In the genomic region with DNA sequence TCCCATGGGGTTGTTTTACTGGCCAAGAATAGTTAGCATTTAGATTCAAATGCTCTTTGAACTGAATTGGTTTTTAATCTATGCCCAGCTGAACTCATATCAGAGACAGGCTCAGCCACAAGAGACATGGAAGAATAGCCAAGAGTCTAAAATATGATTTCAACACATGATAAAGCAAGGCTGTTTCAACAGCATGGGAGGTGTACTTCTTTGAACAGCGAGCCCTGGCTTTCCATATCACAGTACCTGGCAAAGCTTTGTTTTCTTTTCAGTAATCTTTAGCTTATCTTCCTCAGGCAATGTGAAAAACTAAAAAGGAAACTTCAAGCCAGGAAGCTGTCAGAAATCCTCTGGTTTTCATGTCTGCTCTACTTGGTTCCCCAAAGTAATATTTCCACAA, we compare ENCODE assay signal across 25 cellular contexts.
"Had no signal": no experiment of that assay in that cellular context is flagged by ENCODE, and none has a peak within 500 bp of the region (broad histone marks: within the 10 kb centered on the region; RNA-seq: fewer than 3 reads in every experiment).

No MANE protein-coding gene starts in this region.

- H3K4me1 Mint-ChIP-seq: naive thymus-derived CD8-positive, alpha-beta T cell; stimulated activated effector memory CD8-positive, alpha-beta T cell treated with anti-CD3 and anti-CD28 coated beads, Interleukin-12 subunit alpha, Interleukin-12 subunit beta, amount 100 ng/mL, for 72 hours had no signal

- H3K27me3 ChIP-seq: gastrocnemius medialis, heart left ventricle, left lung, ovary, sigmoid colon, testis, tibial artery had no signal

- H3K4me1 ChIP-seq: gastrocnemius medialis, heart left ventricle, left lung, psoas muscle, sigmoid colon, testis, tibial artery had no signal

- H3K4me3 Mint-ChIP-seq: effector memory CD8-positive, alpha-beta T cell; naive thymus-derived CD8-positive, alpha-beta T cell; nephron progenitor cell; stimulated activated effector memory CD8-positive, alpha-beta T cell treated with anti-CD3 and anti-CD28 coated beads, Interleukin-12 subunit alpha, Interleukin-12 subunit beta, amount 100 ng/mL, for 72 hours; type B pancreatic cell had no signal

- ATAC-seq: effector memory CD8-positive, alpha-beta T cell; gastrocnemius medialis; heart left ventricle; left lung; naive thymus-derived CD8-positive, alpha-beta T cell; psoas muscle; stimulated activated effector memory CD8-positive, alpha-beta T cell treated with anti-CD3 and anti-CD28 coated beads, Interleukin-12 subunit alpha, Interleukin-12 subunit beta, amount 100 ng/mL, for 72 hours had no signal

- H3K36me3 ChIP-seq: gastrocnemius medialis, heart left ventricle, left lung, ovary, sigmoid colon, tibial artery had no signal

- H3K36me3 Mint-ChIP-seq: naive thymus-derived CD8-positive, alpha-beta T cell; stimulated activated effector memory CD8-positive, alpha-beta T cell treated with anti-CD3 and anti-CD28 coated beads, Interleukin-12 subunit alpha, Interleukin-12 subunit beta, amount 100 ng/mL, for 72 hours; type B pancreatic cell had no signal

- H3K27me3 Mint-ChIP-seq: effector memory CD8-positive, alpha-beta T cell had no signal

- DNase-seq: cortex of kidney; effector memory CD8-positive, alpha-beta T cell; foreskin fibroblast; gastrocnemius medialis; heart left ventricle; hippocampal formation; left cardiac atrium; left lung; mesenchymal stem cell; naive thymus-derived CD8-positive, alpha-beta T cell; nephron progenitor cell; nucleus accumbens; ovary; posterior cingulate gyrus; psoas muscle; right cardiac atrium; sigmoid colon; stimulated activated CD4-positive, alpha-beta T cell treated with anti-CD3 and anti-CD28 coated beads, Interleukin-2, amount 100 ng/mL, for 24 hours; stimulated activated CD4-positive, alpha-beta T cell treated with anti-CD3 and anti-CD28 coated beads, Interleukin-4, amount 100 ng/mL, for 24 hours; stimulated activated naive CD4-positive, alpha-beta T cell treated with Interleukin-2 at 50 U/mL for 16 hours; substantia nigra; testis; tibial artery had no signal

- H3K9me3 ChIP-seq: gastrocnemius medialis, heart left ventricle, left lung, ovary, psoas muscle, sigmoid colon, testis, tibial artery had no signal

- H3K27ac Mint-ChIP-seq: effector memory CD8-positive, alpha-beta T cell; naive thymus-derived CD8-positive, alpha-beta T cell; nephron progenitor cell; stimulated activated effector memory CD8-positive, alpha-beta T cell treated with anti-CD3 and anti-CD28 coated beads, Interleukin-12 subunit alpha, Interleukin-12 subunit beta, amount 100 ng/mL, for 72 hours; type B pancreatic cell had no signal

- H3K4me3 ChIP-seq: gastrocnemius medialis, heart left ventricle, left lung, ovary, psoas muscle, sigmoid colon, testis, tibial artery had no signal

- H3K27ac ChIP-seq: gastrocnemius medialis, heart left ventricle, left lung, ovary, psoas muscle, sigmoid colon, testis, tibial artery had no signal
